ENCODE assay signal across 1 cellular context in the genomic region with DNA sequence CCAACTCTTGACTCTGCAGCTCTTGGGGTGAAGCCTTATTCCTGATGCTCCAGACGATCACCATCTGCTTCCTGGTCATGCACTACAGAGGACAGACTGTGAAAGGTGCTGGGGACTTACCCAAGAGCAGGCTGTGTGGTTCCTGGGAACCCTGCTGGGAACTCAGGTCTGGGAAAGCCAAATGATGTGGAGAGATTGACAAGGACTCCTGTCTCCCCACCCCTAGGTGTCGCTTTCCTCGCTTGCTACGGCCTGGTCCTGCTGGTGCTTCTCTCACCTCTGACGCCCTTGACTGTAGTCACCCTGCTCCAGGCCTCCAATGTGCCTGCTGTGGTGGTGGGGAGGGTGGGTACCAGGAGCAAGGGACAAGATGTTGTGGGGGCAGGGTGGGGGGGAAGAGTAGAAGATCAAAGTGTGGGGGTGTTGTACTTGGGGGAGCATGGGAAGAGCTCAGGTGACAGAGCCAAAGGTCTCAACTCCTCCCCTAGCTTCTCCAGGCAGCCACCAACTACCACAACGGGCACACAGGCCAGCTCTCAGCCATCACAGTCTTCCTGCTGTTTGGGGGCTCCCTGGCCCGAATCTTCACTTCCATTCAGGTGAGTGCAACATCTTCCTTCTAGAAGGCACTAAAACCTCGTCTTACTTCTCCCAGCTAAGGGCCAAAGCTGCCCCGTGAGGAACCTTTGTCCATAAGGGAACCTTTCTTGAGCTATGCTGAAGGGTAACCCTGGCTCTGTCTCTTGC.
TF ChIP-seq lines count a peak whose summit lies in the region.

No MANE protein-coding gene starts in this region.

TF ChIP-seq in GM23338, 12 proteins besides CTCF, POLR2A, EP300 and RAD21 (continued from another document):
- TF ChIP-seq CREB1 (CRISPR knock-in tag; IDR thresholded peaks at IDR 0.05; ENCODE audit: low read depth) = no peak
- TF ChIP-seq POLR2AphosphoS5 (IDR thresholded peaks at IDR 0.05; ENCODE audit: low read depth) = no peak
- no peak for TF ChIP-seq ZNF462 (CRISPR knock-in tag; IDR thresholded peaks at IDR 0.05)
- TF ChIP-seq NANOG (IDR thresholded peaks at IDR 0.05; ENCODE audit: borderline replicate concordance) = no peak
- TF ChIP-seq STAT1 (IDR thresholded peaks at IDR 0.05; ENCODE audit: unreplicated experiment) = no peak
- no peak for TF ChIP-seq JUNB (IDR thresholded peaks at IDR 0.05; ENCODE audit: unreplicated experiment)
- TF ChIP-seq, protein P1, sequence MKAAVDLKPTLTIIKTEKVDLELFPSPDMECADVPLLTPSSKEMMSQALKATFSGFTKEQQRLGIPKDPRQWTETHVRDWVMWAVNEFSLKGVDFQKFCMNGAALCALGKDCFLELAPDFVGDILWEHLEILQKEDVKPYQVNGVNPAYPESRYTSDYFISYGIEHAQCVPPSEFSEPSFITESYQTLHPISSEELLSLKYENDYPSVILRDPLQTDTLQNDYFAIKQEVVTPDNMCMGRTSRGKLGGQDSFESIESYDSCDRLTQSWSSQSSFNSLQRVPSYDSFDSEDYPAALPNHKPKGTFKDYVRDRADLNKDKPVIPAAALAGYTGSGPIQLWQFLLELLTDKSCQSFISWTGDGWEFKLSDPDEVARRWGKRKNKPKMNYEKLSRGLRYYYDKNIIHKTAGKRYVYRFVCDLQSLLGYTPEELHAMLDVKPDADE (IDR thresholded peaks at IDR 0.05) = no peak
- no peak for TF ChIP-seq REST (IDR thresholded peaks at IDR 0.05; ENCODE audit: unreplicated experiment)
- no peak for TF ChIP-seq EZH2phosphoT487 (IDR thresholded peaks at IDR 0.05; ENCODE audit: unreplicated experiment)
- no peak for TF ChIP-seq ZNF114 (CRISPR knock-in tag; IDR thresholded peaks at IDR 0.05)
- TF ChIP-seq EZH2 (IDR thresholded peaks at IDR 0.05; ENCODE audit: low read depth, unreplicated experiment) = no peak
